In genomic region chr6:105626290-105627158, GRCh38 we compare ENCODE assay signal across 18 cellular contexts.
DNase-seq lines count a peak whose midpoint lies in the region; ATAC-seq and TF ChIP-seq lines count a peak whose summit lies in the region.
"Had no signal": no experiment of that assay in that cellular context is flagged by ENCODE, and none has a peak within 500 bp of the region (broad histone marks: within the 10 kb centered on the region; RNA-seq: fewer than 3 reads in every experiment).

No MANE protein-coding gene starts in this region.

- H3K4me3 Mint-ChIP-seq in activated T-cell treated with anti-CD3 and anti-CD28 coated beads, Interleukin-2, amount 50 U/mL, for 4 hours, result peak overlapping the region; percentile 3
- no peak overlapping the region for H3K4me3 Mint-ChIP-seq in activated CD8-positive, alpha-beta T cell treated with anti-CD3 and anti-CD28 coated beads for 36 hours
- H3K4me3 Mint-ChIP-seq: CD14-positive monocyte, HFFc6 had no signal

- H3K36me3 Mint-ChIP-seq in activated T-cell treated with anti-CD3 and anti-CD28 coated beads, Interleukin-2, amount 50 U/mL, for 4 hours (ENCODE audit: insufficient read depth), result no peaks in the 10 kb centered on the region
- H3K36me3 Mint-ChIP-seq in activated CD8-positive, alpha-beta T cell treated with anti-CD3 and anti-CD28 coated beads for 36 hours (ENCODE audit: low read depth), result no peaks in the 10 kb centered on the region
- H3K36me3 Mint-ChIP-seq: CD14-positive monocyte had no signal

- H3K9me3 Mint-ChIP-seq in activated T-cell treated with anti-CD3 and anti-CD28 coated beads, Interleukin-2, amount 50 U/mL, for 4 hours, result no peaks in the 10 kb centered on the region
- no peaks in the 10 kb centered on the region for H3K9me3 Mint-ChIP-seq in activated CD8-positive, alpha-beta T cell treated with anti-CD3 and anti-CD28 coated beads for 36 hours
- H3K9me3 Mint-ChIP-seq: HFFc6 had no signal

- no peak for DNase-seq in activated T-cell treated with anti-CD3 and anti-CD28 coated beads, Interleukin-2, amount 50 U/mL, for 4 hours
- DNase-seq in activated T-cell treated with anti-CD3 and anti-CD28 coated beads for 4 hours (no peak), fibroblast of villous mesenchyme (ENCODE audit: low read depth) (peak; percentile 34), hepatic stellate cell (ENCODE audit: low spot score) (no peak)
- DNase-seq in activated CD8-positive, alpha-beta T cell treated with anti-CD3 and anti-CD28 coated beads for 36 hours, result no peak
- DNase-seq: Calu3, GOT3, HFFc6, Karpas-422, NCI-H2029, NCI-H2171 treated with DMSO at 0.1 percent for 48 hours, NCI-H774, SHP77 had no signal

- no peak for TF ChIP-seq CTCF in activated CD8-positive, alpha-beta T cell treated with anti-CD3 and anti-CD28 coated beads for 36 hours (IDR thresholded peaks at IDR 0.05)
- TF ChIP-seq CTCF in fibroblast of villous mesenchyme (IDR thresholded peaks at IDR 0.05; ENCODE audit: insufficient read depth, low read depth, low read length), result no peak

- CTCF ChIA-PET in activated CD8-positive, alpha-beta T cell treated with anti-CD3 and anti-CD28 coated beads for 36 hours (lab: Charles Lee), result no interaction called here

- ATAC-seq in activated T-cell treated with anti-CD3 and anti-CD28 coated beads, Interleukin-2, amount 50 U/mL, for 4 hours, result peak in 1 of 2 donors; percentile 73
- ATAC-seq in HG02884 (IDR thresholded peaks at IDR 0.05; ENCODE audit: unreplicated experiment) (peak; percentile 55), GM21529 (IDR thresholded peaks at IDR 0.05; ENCODE audit: unreplicated experiment) (no peak), GM21717 (IDR thresholded peaks at IDR 0.05; ENCODE audit: unreplicated experiment) (no peak)
- peak; percentile 62 for ATAC-seq in activated CD8-positive, alpha-beta T cell treated with anti-CD3 and anti-CD28 coated beads for 36 hours
- ATAC-seq: HepG2 had no signal

- POLR2A ChIA-PET in activated CD8-positive, alpha-beta T cell treated with anti-CD3 and anti-CD28 coated beads for 36 hours (lab: Charles Lee), result no interaction called here

- intact Hi-C loops in activated CD8-positive, alpha-beta T cell treated with anti-CD3 and anti-CD28 coated beads for 36 hours (cut with micrococcal nuclease), result no loop called here

- H3K27ac Mint-ChIP-seq in activated CD8-positive, alpha-beta T cell treated with anti-CD3 and anti-CD28 coated beads for 36 hours, result peak overlapping the region; percentile 79
- H3K27ac Mint-ChIP-seq: CD14-positive monocyte, HFFc6 had no signal

- H3K27me3 Mint-ChIP-seq in activated T-cell treated with anti-CD3 and anti-CD28 coated beads, Interleukin-2, amount 50 U/mL, for 4 hours (ENCODE audit: low read depth), result no peaks in the 10 kb centered on the region
- peaks cover 14% of the 10 kb centered on the region for H3K27me3 Mint-ChIP-seq in activated CD8-positive, alpha-beta T cell treated with anti-CD3 and anti-CD28 coated beads for 36 hours

- peaks cover 11% of the 10 kb centered on the region for H3K4me1 Mint-ChIP-seq in activated T-cell treated with anti-CD3 and anti-CD28 coated beads, Interleukin-2, amount 50 U/mL, for 4 hours (ENCODE audit: low read depth)
- peaks cover 9% of the 10 kb centered on the region for H3K4me1 Mint-ChIP-seq in activated CD8-positive, alpha-beta T cell treated with anti-CD3 and anti-CD28 coated beads for 36 hours (ENCODE audit: low read depth)
- H3K4me1 Mint-ChIP-seq: CD14-positive monocyte had no signal

- H3K4me3 ChIP-seq in fibroblast of villous mesenchyme (ENCODE audit: low read depth, low read length), result no peak overlapping the region

Comparison
In these comparisons a context has a peak if more than half of its experiments do, and no peak if none do; other contexts are left out.
1. ATAC-seq: peak in HG02884 (single experiment) and activated CD8-positive, alpha-beta T cell treated with anti-CD3 and anti-CD28 coated beads for 36 hours (single experiment); none in GM21529 (single experiment) and GM21717 (single experiment).